ENCODE assay signal across 14 cellular contexts in genomic region chr12:108382437-108382801, GRCh38. TPM values are rescaled to one million over a fixed set of nuclear protein-coding genes. Genes with fewer than 3 reads are reported as not detected.
DNase-seq lines count a peak whose midpoint lies in the region; ATAC-seq, FAIRE-seq and TF ChIP-seq lines count a peak whose summit lies in the region.
"Had no signal": no experiment of that assay in that cellular context is flagged by ENCODE, and none has a peak within 500 bp of the region (broad histone marks: within the 10 kb centered on the region; RNA-seq: fewer than 3 reads in every experiment).

No MANE protein-coding gene starts in this region.

- no peaks in the 10 kb centered on the region for H3K79me2 ChIP-seq in H9 (ENCODE audit: insufficient read depth, low read length)

- H3K4me3 Mint-ChIP-seq in H9: no peak overlapping the region
- H3K4me3 Mint-ChIP-seq in endodermal cell: no peak overlapping the region
- H3K4me3 Mint-ChIP-seq: CD8-positive, alpha-beta T cell had no signal

- H4K8ac ChIP-seq in H9 (replicated peaks; ENCODE audit: insufficient read length, low read depth, low read length): no peak overlapping the region

- no peak overlapping the region for H2BK12ac ChIP-seq in H9 (ENCODE audit: insufficient read length, low read depth, low read length)

- H3K27ac Mint-ChIP-seq in H9: peak overlapping the region in 1 of 3 experiments; percentile 43; a peak in 1 of 7 replicates
- H3K27ac Mint-ChIP-seq in endodermal cell: no peak overlapping the region
- H3K27ac Mint-ChIP-seq: CD8-positive, alpha-beta T cell had no signal

- TF ChIP-seq CTCF in GM13977 (IDR thresholded peaks at IDR 0.05; ENCODE audit: extremely low read depth, insufficient read depth, missing control alignments): peak; percentile 25
- peak; percentile 37; the same call in 1 of the 3 replicates for TF ChIP-seq CTCF in H9 (conservative IDR thresholded peaks at IDR 0.05)
- peak; percentile 25 for TF ChIP-seq CTCF in endodermal cell (conservative IDR thresholded peaks at IDR 0.05)

- H3T11ph ChIP-seq in H9 (ENCODE audit: low read length): no peak overlapping the region

- H2BK120ac ChIP-seq in H9 (ENCODE audit: low read depth, low read length, poor library complexity, severe bottlenecking): no peak overlapping the region

- no peak overlapping the region for H4K5ac ChIP-seq in H9 (ENCODE audit: insufficient read length, low read depth, low read length)

- DNase-seq in GM13977 (ENCODE audit: low spot score): no peak
- DNase-seq in H9: no peak
- peak; percentile 67 for DNase-seq in endodermal cell
- no peak for DNase-seq in DMS 273 treated with DMSO at 0.1 percent for 48 hours (lab: John Stamatoyannopoulos, UW)
- no peak for DNase-seq in small intestine
- DNase-seq: CD8-positive, alpha-beta T cell; COR-L47; GDM1; GOT3; KG1 had no signal

- H3K56ac ChIP-seq in H9 (ENCODE audit: insufficient read length, low read depth, low read length): no peak overlapping the region

- no peak overlapping the region for H2BK20ac ChIP-seq in H9 (ENCODE audit: low read depth, low read length, poor library complexity, severe bottlenecking)

- H3K9ac ChIP-seq in H9 (ENCODE audit: extremely low read depth, insufficient read length, low read length) (no peak overlapping the region), endodermal cell (ENCODE audit: extremely low read depth, low read length, poor library complexity, severe bottlenecking) (no peak overlapping the region)

- H3K27me3 ChIP-seq in H9 (ENCODE audit: insufficient read depth, low read length): no peaks in the 10 kb centered on the region
- no peaks in the 10 kb centered on the region for H3K27me3 ChIP-seq in endodermal cell (ENCODE audit: control insufficient read depth, insufficient read depth, low read length, poor library complexity, severe bottlenecking)
- no peaks in the 10 kb centered on the region for H3K27me3 ChIP-seq in small intestine (ENCODE audit: control insufficient read depth in 2 of 2, insufficient read depth in 2 of 2, low read length in 2 of 2)

- no CpG with 5 or more reads among the region's 1 CpG for WGBS in H9 (ENCODE audit: extremely low coverage, insufficient read length, low lambda C conversion rate)
- WGBS in endodermal cell (ENCODE audit: insufficient coverage in 1 of 2, insufficient read length in 1 of 2), 2 experiments: 85% methylated on average over 1 of the region's 1 CpG; no CpG with 5 or more reads in 1 of the 2 experiments
- 47 to 67% (median 65%) methylated on average over 1 of the region's 1 CpG for WGBS in small intestine, 3 donors

- no peaks in the 10 kb centered on the region for H3K23me2 ChIP-seq in H9 (ENCODE audit: insufficient read length, low read depth, low read length, poor library complexity, severe bottlenecking)

- no peaks in the 10 kb centered on the region for H3K79me1 ChIP-seq in H9 (ENCODE audit: insufficient read depth, low read depth, low read length, poor library complexity, severe bottlenecking)

- H3K14ac ChIP-seq in H9 (ENCODE audit: insufficient read depth, low read length): no peak overlapping the region

- peaks cover 4 to 7% (median 7%) of the 10 kb centered on the region in 3 experiments; a peak in 6 of 7 replicates for H3K36me3 Mint-ChIP-seq in H9 (ENCODE audit: insufficient read depth in 1 of 3, low read depth in 3 of 3)
- H3K36me3 Mint-ChIP-seq in endodermal cell (ENCODE audit: low read depth): peaks cover 4% of the 10 kb centered on the region
- H3K36me3 Mint-ChIP-seq: CD8-positive, alpha-beta T cell had no signal

- H3K23ac ChIP-seq in H9 (ENCODE audit: insufficient read length, low read depth, low read length): no peak overlapping the region

- H4K91ac ChIP-seq in H9 (ENCODE audit: insufficient read length, low read depth, low read length): no peak overlapping the region

- in situ Hi-C loops in GM13977 (cut with MboI; ENCODE audit: low pct_unique_long_range_greater_than_20kb, low sequenced_read_pairs, unreplicated experiment): no loop called here

- H3K27ac ChIP-seq in H9 (ENCODE audit: insufficient read length, low read depth, low read length) (no peak overlapping the region), endodermal cell (ENCODE audit: low read depth, low read length) (no peak overlapping the region), small intestine (ENCODE audit: low read depth in 1 of 2, low read length in 1 of 2) (no peak overlapping the region)

- H3K4me2 ChIP-seq in H9 (ENCODE audit: insufficient read depth, insufficient read length, low read length): no peak overlapping the region

- ATAC-seq in GM18870 (IDR thresholded peaks at IDR 0.05; ENCODE audit: unreplicated experiment): no peak
- ATAC-seq: CD8-positive, alpha-beta T cell; HCT116 had no signal

- H4K20me1 ChIP-seq in H9 (ENCODE audit: control insufficient read depth, insufficient read depth, insufficient read length): no peaks in the 10 kb centered on the region

- H3K4me1 ChIP-seq in H9 (ENCODE audit: insufficient read depth, low read length) (no peaks in the 10 kb centered on the region), endodermal cell (ENCODE audit: control insufficient read depth, insufficient read depth, low read length) (peaks cover 4% of the 10 kb centered on the region), small intestine (ENCODE audit: control insufficient read depth in 2 of 2, insufficient read depth in 1 of 2, low read depth in 1 of 2, low read length in 1 of 2) (no peaks in the 10 kb centered on the region)

- no peak overlapping the region for H2BK15ac ChIP-seq in H9 (ENCODE audit: low read depth, low read length)

- H2AFZ ChIP-seq in H9 (ENCODE audit: low read length): no peak overlapping the region

- H3K18ac ChIP-seq in H9 (ENCODE audit: insufficient read length, low read depth, low read length): no peak overlapping the region

- no peak overlapping the region for H3K4me3 ChIP-seq in endodermal cell (ENCODE audit: low read length)
- no peak overlapping the region for H3K4me3 ChIP-seq in small intestine (ENCODE audit: low read depth in 1 of 2, low read length in 2 of 2)

- no peak overlapping the region for H2AK5ac ChIP-seq in H9 (ENCODE audit: insufficient read length, low read length)

- H3K4ac ChIP-seq in H9 (ENCODE audit: low read depth, low read length): no peak overlapping the region

- H3K9me3 Mint-ChIP-seq in H9 (peaks cover 8 to 13% of the 10 kb centered on the region in 2 experiments), endodermal cell (peaks cover 16% of the 10 kb centered on the region)
- H3K9me3 Mint-ChIP-seq: CD8-positive, alpha-beta T cell had no signal

- H3K4me1 Mint-ChIP-seq in H9 (peaks cover 4 to 7% of the 10 kb centered on the region in 2 experiments), endodermal cell (peaks cover 14% of the 10 kb centered on the region)

- H3K36me3 ChIP-seq in endodermal cell (ENCODE audit: control insufficient read depth, insufficient read depth, low read length) (no peaks in the 10 kb centered on the region), small intestine (ENCODE audit: control insufficient read depth in 2 of 2, insufficient read depth in 2 of 2, low read length in 2 of 2) (no peaks in the 10 kb centered on the region)

- H3K27me3 Mint-ChIP-seq in H9 (ENCODE audit: low read depth) (no peaks in the 10 kb centered on the region; the same call in none of the 2 replicates), endodermal cell (ENCODE audit: insufficient read depth) (no peaks in the 10 kb centered on the region)

- H2BK5ac ChIP-seq in H9 (ENCODE audit: insufficient read length, low read length): no peak overlapping the region

- no peak for FAIRE-seq in small intestine (lab: Jason Lieb, UNC)
- FAIRE-seq: D721Med, GM18507 had no signal

- H3K9me3 ChIP-seq in H9 (ENCODE audit: control insufficient read depth, low read depth, low read length) (peaks cover 7% of the 10 kb centered on the region), endodermal cell (ENCODE audit: control insufficient read depth, low read length) (peaks cover 36% of the 10 kb centered on the region), small intestine (ENCODE audit: control insufficient read depth, low read depth) (no peaks in the 10 kb centered on the region)

RNA-seq across cellular contexts. Expression of gene CMKLR1, which starts 43.3 kb away (rescaled TPM):
- total RNA-seq in H9 (2021): 0.66 and 0.83 TPM in 2 replicates
- not detected for total RNA-seq in endodermal cell
- 0.21 TPM for polyA plus RNA-seq in endodermal cell (2013, experiment 1 of 2)
- 0.25 TPM for polyA plus RNA-seq in endodermal cell (2013, experiment 2 of 2)
- 1 to 10 TPM; 1.1 to 5.5 (median 1.4) TPM for polyA plus RNA-seq in small intestine
- total RNA-seq: CD8-positive, alpha-beta T cell had no signal
